ENCODE assay signal across 23 cellular contexts in the genomic region with DNA sequence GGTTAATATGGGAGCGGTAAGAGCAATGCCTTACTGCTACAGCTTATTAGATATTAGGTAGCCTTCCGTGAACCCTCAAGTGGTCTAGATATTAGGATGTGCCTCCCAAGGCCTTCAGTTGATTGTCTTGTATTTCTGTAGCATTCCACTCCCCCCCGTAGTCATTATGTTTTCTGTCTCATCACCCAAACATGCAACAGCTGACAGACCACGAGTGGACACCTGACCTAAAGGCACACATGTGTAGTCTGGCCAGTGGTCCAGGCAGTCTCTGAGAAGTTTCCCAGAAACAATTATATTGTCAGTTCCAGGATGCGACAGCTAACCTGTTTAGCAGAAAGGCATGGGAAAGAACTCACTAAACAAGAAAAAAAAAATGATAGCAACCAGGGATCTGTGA.
"Had no signal": no experiment of that assay in that cellular context is flagged by ENCODE, and none has a peak within 500 bp of the region (broad histone marks: within the 10 kb centered on the region; RNA-seq: fewer than 3 reads in every experiment).

No MANE protein-coding gene starts in this region.

- H3K4me1 Mint-ChIP-seq: activated B cell treated with CpG ODN at 0.5 μM for 24 hours; activated CD4-positive, alpha-beta T cell treated with anti-CD3 and anti-CD28 coated beads, Interleukin-2, amount 10 ng/mL, durations not matched to agents 24 days and 14 days; activated naive CD4-positive, alpha-beta T cell treated with anti-CD3 and anti-CD28 coated beads, Interleukin-2, amount 50 U/mL, for 24 hours had no signal

- H3K27me3 Mint-ChIP-seq: activated B cell treated with CpG ODN at 0.5 μM for 24 hours; activated CD4-positive, alpha-beta T cell treated with anti-CD3 and anti-CD28 coated beads, Interleukin-2, amount 10 ng/mL, durations not matched to agents 24 days and 14 days had no signal

- H3K4me2 ChIP-seq: KMS-11 had no signal

- H3K36me3 Mint-ChIP-seq: activated naive CD4-positive, alpha-beta T cell treated with anti-CD3 and anti-CD28 coated beads, Interleukin-2, amount 50 U/mL, for 24 hours had no signal

- H3K27ac ChIP-seq: KMS-11 had no signal

- FAIRE-seq: TTC549 had no signal

- ATAC-seq: activated T-cell treated with anti-CD3 and anti-CD28 coated beads, Interleukin-2, amount 50 U/mL, for 72 hours; Panc1 had no signal

- H3K9ac ChIP-seq: KMS-11 had no signal

- H3K9me3 Mint-ChIP-seq: activated T-cell treated with anti-CD3 and anti-CD28 coated beads, Interleukin-2, amount 50 U/mL, for 72 hours; activated T-helper 2 cell treated with anti-CD3 and anti-CD28 coated beads, Interferon-gamma antibody, Interleukin-2, Interleukin-4, amounts not matched to agents 10 μg/mL and 5 μg/mL and 100 μg/mL, durations not matched to agents 14 hours and 24 hours and 36 hours; T-helper 1 cell treated with Interleukin-12 subunit alpha and Interleukin-12 subunit beta and Interleukin-4 antibody, amounts not matched to agents 30 μg/mL and 1 μg/mL, for 36 hours had no signal

- DNase-seq: activated B cell treated with CpG ODN at 0.5 μM for 24 hours; activated CD4-positive, alpha-beta T cell treated with anti-CD3 and anti-CD28 coated beads for 1 hour; activated CD4-positive, alpha-beta T cell treated with anti-CD3 and anti-CD28 coated beads, Interleukin-2, amount 10 ng/mL, durations not matched to agents 24 days and 14 days; activated CD4-positive, alpha-beta T cell treated with anti-CD3 and anti-CD28 coated beads, Interleukin-2, amount 50 U/mL, for 48 hours; activated naive CD4-positive, alpha-beta T cell; activated T-cell treated with anti-CD3 and anti-CD28 coated beads for 4 hours; activated T-cell treated with anti-CD3 and anti-CD28 coated beads, Interleukin-2, amount 50 U/mL, for 72 hours; aorta; NCI-H1105 treated with DMSO at 0.1 percent for 48 hours; NCI-H1436 treated with DMSO at 0.1 percent for 48 hours; NCI-H187; NCI-H2081; NCI-H510A treated with DMSO at 0.1 percent for 48 hours; NCI-H69; NK-92 treated with Interleukin-12 subunit alpha and Interleukin-12 subunit beta, amount 100 ng/mL, for 24 hours; OCI-M1; SHP77 had no signal

- H3K27ac Mint-ChIP-seq: activated B cell treated with CpG ODN at 0.5 μM for 24 hours; activated CD4-positive, alpha-beta T cell treated with anti-CD3 and anti-CD28 coated beads, Interleukin-2, amount 10 ng/mL, durations not matched to agents 24 days and 14 days; activated naive CD4-positive, alpha-beta T cell treated with anti-CD3 and anti-CD28 coated beads, Interleukin-2, amount 50 U/mL, for 24 hours; activated T-cell treated with anti-CD3 and anti-CD28 coated beads, Interleukin-2, amount 50 U/mL, for 72 hours; activated T-helper 2 cell treated with anti-CD3 and anti-CD28 coated beads, Interferon-gamma antibody, Interleukin-2, Interleukin-4, amounts not matched to agents 10 μg/mL and 5 μg/mL and 100 μg/mL, durations not matched to agents 14 hours and 24 hours and 36 hours; T-helper 1 cell treated with Interleukin-12 subunit alpha and Interleukin-12 subunit beta and Interleukin-4 antibody, amounts not matched to agents 30 μg/mL and 1 μg/mL, for 36 hours had no signal

- H3K4me3 Mint-ChIP-seq: activated B cell treated with CpG ODN at 0.5 μM for 24 hours; activated CD4-positive, alpha-beta T cell treated with anti-CD3 and anti-CD28 coated beads, Interleukin-2, amount 10 ng/mL, durations not matched to agents 24 days and 14 days; activated naive CD4-positive, alpha-beta T cell treated with anti-CD3 and anti-CD28 coated beads, Interleukin-2, amount 50 U/mL, for 24 hours; activated T-cell treated with anti-CD3 and anti-CD28 coated beads, Interleukin-2, amount 50 U/mL, for 72 hours; T-helper 1 cell treated with Interleukin-12 subunit alpha and Interleukin-12 subunit beta and Interleukin-4 antibody, amounts not matched to agents 30 μg/mL and 1 μg/mL, for 36 hours had no signal
